In the genomic region with DNA sequence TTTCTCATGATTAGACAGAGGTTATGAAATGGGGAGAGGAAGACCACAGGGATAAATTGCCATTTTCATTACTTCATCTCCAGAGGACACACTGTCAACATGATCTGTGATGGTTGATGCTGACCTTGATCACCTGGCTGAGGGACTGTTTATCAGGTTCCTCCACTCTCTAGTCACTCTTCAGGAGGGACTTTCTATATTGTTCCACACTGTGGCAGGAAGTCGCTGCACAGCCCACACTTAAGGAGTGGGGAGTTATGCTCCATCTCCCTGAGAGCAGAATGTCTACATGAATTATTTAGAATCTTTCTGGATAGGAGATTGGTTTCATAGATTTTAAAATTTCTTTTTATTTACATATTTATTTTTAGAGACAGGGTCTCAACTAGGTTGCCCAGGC, we compare ENCODE assay signal across 22 cellular contexts. TPM values are rescaled to one million over a fixed set of nuclear protein-coding genes. Genes with fewer than 3 reads are reported as not detected.
DNase-seq lines count a peak whose midpoint lies in the region; ATAC-seq and TF ChIP-seq lines count a peak whose summit lies in the region.
"Had no signal": no experiment of that assay in that cellular context is flagged by ENCODE, and none has a peak within 500 bp of the region (broad histone marks: within the 10 kb centered on the region; RNA-seq: fewer than 3 reads in every experiment).

No MANE protein-coding gene starts in this region.

- H3K9me3 Mint-ChIP-seq in activated CD4-positive, alpha-beta T cell treated with anti-CD3 and anti-CD28 coated beads for 36 hours (ENCODE audit: low read depth): no peaks in the 10 kb centered on the region
- no peaks in the 10 kb centered on the region for H3K9me3 Mint-ChIP-seq in activated naive CD8-positive, alpha-beta T cell treated with anti-CD3 and anti-CD28 coated beads, Interleukin-2, amount 10 ng/mL, durations not matched to agents 7 days and 5 days
- H3K9me3 Mint-ChIP-seq in stimulated activated memory B cell treated with anti-CD40 and anti-IgM and Interleukin-4, amounts not matched to agents 10 μg/mL and 1 μg/mL and 100 μg/mL, for 72 hours: no peaks in the 10 kb centered on the region

- POLR2A ChIA-PET in activated CD4-positive, alpha-beta T cell treated with anti-CD3 and anti-CD28 coated beads for 36 hours (lab: Charles Lee): interaction anchor here (0.6 kb wide), 1 partner anchor 86 kb away, joined by 4 read pairs; no protein-coding TSS in a partner anchor
- POLR2A ChIA-PET in HCT116 (lab: Charles Lee): interaction anchor here (1.3 kb wide), 1 partner anchor 61 kb away, joined by 3 read pairs; no protein-coding TSS in a partner anchor
- POLR2A ChIA-PET in activated naive CD8-positive, alpha-beta T cell treated with anti-CD3 and anti-CD28 coated beads, Interleukin-2, amount 10 ng/mL, durations not matched to agents 7 days and 5 days (lab: Charles Lee): interaction anchor here (0.7 kb wide), 1 partner anchor 60 kb away, joined by 3 read pairs; no protein-coding TSS in a partner anchor

- DNase-seq in activated CD4-positive, alpha-beta T cell treated with anti-CD3 and anti-CD28 coated beads for 36 hours: no peak
- DNase-seq in activated CD4-positive, alpha-beta T cell treated with anti-CD3 and anti-CD28 coated beads for 48 hours: no peak
- DNase-seq in HCT116 (ENCODE audit: low read depth, low spot score): no peak
- DNase-seq in activated naive CD8-positive, alpha-beta T cell treated with anti-CD3 and anti-CD28 coated beads, Interleukin-2, amount 10 ng/mL, durations not matched to agents 7 days and 5 days: no peak
- no peak for DNase-seq in stimulated activated naive CD4-positive, alpha-beta T cell treated with Interleukin-2 at 50 U/mL for 16 hours (lab: John Stamatoyannopoulos, UW)
- no peak for DNase-seq in SK-N-DZ (ENCODE audit: low spot score)
- no peak for DNase-seq in caudate nucleus (lab: John Stamatoyannopoulos, UW)
- DNase-seq: BE2C; cortex of kidney; DMS 273 treated with DMSO at 0.1 percent for 48 hours; left cardiac atrium; mesenchymal stem cell; NCI-H1694 treated with DMSO at 0.1 percent for 48 hours; NCI-H82; PC-3; SHP77 treated with DMSO at 0.1 percent for 48 hours; stimulated activated CD4-positive, alpha-beta T cell treated with anti-CD3 and anti-CD28 coated beads, Interleukin-2, amount 100 ng/mL, for 24 hours; upper lobe of right lung had no signal

- peaks cover 30% of the 10 kb centered on the region for H3K4me1 Mint-ChIP-seq in activated CD4-positive, alpha-beta T cell treated with anti-CD3 and anti-CD28 coated beads for 36 hours
- peaks cover 23% of the 10 kb centered on the region for H3K4me1 Mint-ChIP-seq in activated naive CD8-positive, alpha-beta T cell treated with anti-CD3 and anti-CD28 coated beads, Interleukin-2, amount 10 ng/mL, durations not matched to agents 7 days and 5 days
- peaks cover 33% of the 10 kb centered on the region for H3K4me1 Mint-ChIP-seq in stimulated activated memory B cell treated with anti-CD40 and anti-IgM and Interleukin-4, amounts not matched to agents 10 μg/mL and 1 μg/mL and 100 μg/mL, for 72 hours

- no peak overlapping the region for H3K4me3 ChIP-seq in HCT116 (replicated peaks in 1 of 2; ENCODE audit: low read depth in 1 of 2, low read length in 2 of 2)
- H3K4me3 ChIP-seq: prostate gland, skin epidermis, upper lobe of right lung had no signal

- H3K9me2 ChIP-seq in HCT116 (ENCODE audit: insufficient read depth): no peaks in the 10 kb centered on the region

- TF ChIP-seq RAD21 in HCT116 (IDR thresholded peaks at IDR 0.05; ENCODE audit: low read depth): no peak

- H3K4me1 ChIP-seq in HCT116 (ENCODE audit: control insufficient read depth in 1 of 2, insufficient read depth in 2 of 2, low read length in 2 of 2): peaks cover 87 to 95% of the 10 kb centered on the region in 2 experiments
- H3K4me1 ChIP-seq: prostate gland had no signal

- no peaks in the 10 kb centered on the region for H3K27me3 Mint-ChIP-seq in activated CD4-positive, alpha-beta T cell treated with anti-CD3 and anti-CD28 coated beads for 36 hours
- no peaks in the 10 kb centered on the region for H3K27me3 Mint-ChIP-seq in activated naive CD8-positive, alpha-beta T cell treated with anti-CD3 and anti-CD28 coated beads, Interleukin-2, amount 10 ng/mL, durations not matched to agents 7 days and 5 days
- H3K27me3 Mint-ChIP-seq in stimulated activated memory B cell treated with anti-CD40 and anti-IgM and Interleukin-4, amounts not matched to agents 10 μg/mL and 1 μg/mL and 100 μg/mL, for 72 hours: no peaks in the 10 kb centered on the region

- intact Hi-C loops in activated CD4-positive, alpha-beta T cell treated with anti-CD3 and anti-CD28 coated beads for 36 hours (cut with DNase I, micrococcal nuclease): no loop called here
- intact Hi-C loops in HCT116 (cut with micrococcal nuclease): no loop called here

- CTCF ChIA-PET in activated CD4-positive, alpha-beta T cell treated with anti-CD3 and anti-CD28 coated beads for 36 hours (lab: Charles Lee): interaction anchor here (0.6 to 0.9 kb wide), 2 partner anchors 59 to 398 kb away, joined by 3 read pairs; no protein-coding TSS in a partner anchor
- CTCF ChIA-PET in HCT116 (lab: Charles Lee): no interaction called here

- H2AFZ ChIP-seq in HCT116 (ENCODE audit: low read depth, low read length, poor library complexity, severe bottlenecking): no peak overlapping the region

- no peaks in the 10 kb centered on the region for H3K27me3 ChIP-seq in HCT116 (ENCODE audit: insufficient read depth, low read length)
- H3K27me3 ChIP-seq: BE2C, upper lobe of right lung had no signal

- no peaks in the 10 kb centered on the region for H3K9me3 ChIP-seq in HCT116 (ENCODE audit: control insufficient read depth in 1 of 2, insufficient read depth in 1 of 2, low read depth in 1 of 2, low read length in 2 of 2)
- H3K9me3 ChIP-seq: BE2C, prostate gland, upper lobe of right lung had no signal

- H3K36me3 ChIP-seq in HCT116 (ENCODE audit: control insufficient read depth in 1 of 2, insufficient read depth in 2 of 2, low read length in 2 of 2): peaks cover 0 to 21% of the 10 kb centered on the region in 2 experiments; a peak in 1 of 4 replicates
- H3K36me3 ChIP-seq: BE2C, prostate gland, upper lobe of right lung had no signal

- RAD21 ChIA-PET in HCT116 (lab: Charles Lee; ENCODE audit: low non-redundant PET in 1 of 2, low total read pairs in 2 of 2, uncharacterized antibody in 2 of 2, unreplicated experiment in 2 of 2): no interaction called here

- no TSS peak for BruUV-seq in HCT116 (replicated peaks; lab: Mats Ljungman, UMichigan)

- peak overlapping the region; percentile 19 for H3K27ac Mint-ChIP-seq in activated CD4-positive, alpha-beta T cell treated with anti-CD3 and anti-CD28 coated beads for 36 hours
- H3K27ac Mint-ChIP-seq in activated naive CD8-positive, alpha-beta T cell treated with anti-CD3 and anti-CD28 coated beads, Interleukin-2, amount 10 ng/mL, durations not matched to agents 7 days and 5 days: no peak overlapping the region
- no peak overlapping the region for H3K27ac Mint-ChIP-seq in stimulated activated memory B cell treated with anti-CD40 and anti-IgM and Interleukin-4, amounts not matched to agents 10 μg/mL and 1 μg/mL and 100 μg/mL, for 72 hours

- TF ChIP-seq CTCF in HCT116 (IDR thresholded peaks at IDR 0.05 in 2 of 3, conservative IDR thresholded peaks at IDR 0.05 in 1 of 3; ENCODE audit: borderline replicate concordance in 1 of 3, insufficient read depth in 1 of 3, low read depth in 2 of 3, low read length in 2 of 3): no peak

- peak overlapping the region; percentile 83 for H3K27ac ChIP-seq in HCT116 (ENCODE audit: low read depth, low read length)
- H3K27ac ChIP-seq in caudate nucleus (ENCODE audit: low read depth, low read length): no peak overlapping the region
- H3K27ac ChIP-seq: prostate gland, skin epidermis, upper lobe of right lung, VCaP had no signal

- no peak for ATAC-seq in activated CD4-positive, alpha-beta T cell treated with anti-CD3 and anti-CD28 coated beads for 36 hours
- ATAC-seq in HCT116: no peak
- peak; percentile 64 for ATAC-seq in activated naive CD8-positive, alpha-beta T cell treated with anti-CD3 and anti-CD28 coated beads, Interleukin-2, amount 10 ng/mL, durations not matched to agents 7 days and 5 days (ENCODE audit: low read depth)
- no peak for ATAC-seq in stimulated activated memory B cell treated with anti-CD40 and anti-IgM and Interleukin-4, amounts not matched to agents 10 μg/mL and 1 μg/mL and 100 μg/mL, for 72 hours
- ATAC-seq: left cardiac atrium, PC-3, upper lobe of right lung had no signal

- TF ChIP-seq POLR2A in HCT116 (IDR thresholded peaks at IDR 0.05; ENCODE audit: borderline replicate concordance, extremely low read depth, insufficient read depth, insufficient read length): no peak

- no peak overlapping the region for H3K4me3 Mint-ChIP-seq in activated CD4-positive, alpha-beta T cell treated with anti-CD3 and anti-CD28 coated beads for 36 hours
- no peak overlapping the region for H3K4me3 Mint-ChIP-seq in activated naive CD8-positive, alpha-beta T cell treated with anti-CD3 and anti-CD28 coated beads, Interleukin-2, amount 10 ng/mL, durations not matched to agents 7 days and 5 days
- H3K4me3 Mint-ChIP-seq in stimulated activated memory B cell treated with anti-CD40 and anti-IgM and Interleukin-4, amounts not matched to agents 10 μg/mL and 1 μg/mL and 100 μg/mL, for 72 hours: peak overlapping the region; percentile 15

- H3K4me2 ChIP-seq in HCT116 (ENCODE audit: low read length): no peak overlapping the region

- no peak overlapping the region for H3K9ac ChIP-seq in HCT116 (ENCODE audit: low read length)

- peaks cover 7% of the 10 kb centered on the region for H3K36me3 Mint-ChIP-seq in activated CD4-positive, alpha-beta T cell treated with anti-CD3 and anti-CD28 coated beads for 36 hours (ENCODE audit: low read depth)
- H3K36me3 Mint-ChIP-seq in activated naive CD8-positive, alpha-beta T cell treated with anti-CD3 and anti-CD28 coated beads, Interleukin-2, amount 10 ng/mL, durations not matched to agents 7 days and 5 days: peaks cover 11% of the 10 kb centered on the region
- H3K36me3 Mint-ChIP-seq in stimulated activated memory B cell treated with anti-CD40 and anti-IgM and Interleukin-4, amounts not matched to agents 10 μg/mL and 1 μg/mL and 100 μg/mL, for 72 hours: peaks cover 12% of the 10 kb centered on the region

- no peaks in the 10 kb centered on the region for H4K20me1 ChIP-seq in HCT116 (ENCODE audit: insufficient read depth)

- peaks cover 47% of the 10 kb centered on the region for H3K79me2 ChIP-seq in HCT116 (ENCODE audit: insufficient read depth, low read length)

TF ChIP-seq in HCT116, 20 proteins besides CTCF, POLR2A, EP300 and RAD21 (continues in another document):
- TF ChIP-seq YY1 (IDR thresholded peaks at IDR 0.05; ENCODE audit: extremely low read depth, insufficient replicate concordance, low read depth, low read length): no peak
- no peak for TF ChIP-seq FOSL1 (IDR thresholded peaks at IDR 0.05; ENCODE audit: low read depth)
- no peak for TF ChIP-seq ELF1 (IDR thresholded peaks at IDR 0.05; ENCODE audit: borderline replicate concordance, low read depth)

RNA-seq across cellular contexts. Expression of gene CYB5B, which starts 46.7 kb away (rescaled TPM):
- 100 to 1,000 TPM; 158 to 187 TPM for total RNA-seq in activated CD4-positive, alpha-beta T cell treated with anti-CD3 and anti-CD28 coated beads for 36 hours
- 689 TPM for total RNA-seq in HCT116 (2021; ENCODE audit: unreplicated experiment)
- 259 and 345 TPM in 2 replicates for polyA plus RNA-seq in HCT116 (2012)
- total RNA-seq in activated naive CD8-positive, alpha-beta T cell treated with anti-CD3 and anti-CD28 coated beads, Interleukin-2, amount 10 ng/mL, durations not matched to agents 7 days and 5 days: 100 to 1,000 TPM; 125 to 131 TPM
- 80.5 and 95.0 TPM in 2 replicates for polyA plus RNA-seq in SK-N-DZ (2014; cell fraction: cytosol; rRNA removed)
- 23.8 and 35.5 TPM in 2 replicates for polyA plus RNA-seq in SK-N-DZ (2014; cell fraction: nucleus; rRNA removed)
